ENCODE assay signal across 21 cellular contexts in genomic region chr16:86595983-86596605, GRCh38. TPM values are rescaled to one million over a fixed set of nuclear protein-coding genes. Genes with fewer than 3 reads are reported as not detected.
DNase-seq lines count a peak whose midpoint lies in the region; ATAC-seq, FAIRE-seq and TF ChIP-seq lines count a peak whose summit lies in the region.
"Had no signal": no experiment of that assay in that cellular context is flagged by ENCODE, and none has a peak within 500 bp of the region (broad histone marks: within the 10 kb centered on the region; RNA-seq: fewer than 3 reads in every experiment).

No MANE protein-coding gene starts in this region.

- H3K4me1 Mint-ChIP-seq in CD8-positive, alpha-beta T cell (ENCODE audit: low read depth): peaks cover 7% of the 10 kb centered on the region

- no peaks in the 10 kb centered on the region for H3K9me2 ChIP-seq in GM23248 (ENCODE audit: insufficient read depth)

- H3K9me1 ChIP-seq in K562 (ENCODE audit: control insufficient read depth, insufficient read depth, low read length): peaks cover under 1% of the 10 kb centered on the region

- intact Hi-C loops in K562 (cut with micrococcal nuclease): no loop called here
- intact Hi-C loops in Right ventricle myocardium inferior (cut with DNase I): no loop called here
- intact Hi-C loops in CD8-positive, alpha-beta T cell (cut with DNase I, micrococcal nuclease): no loop called here

- H3K9ac ChIP-seq in GM23248 (no peak overlapping the region), K562 (ENCODE audit: insufficient read depth in 1 of 2, low read depth in 2 of 2, low read length in 2 of 2) (no peak overlapping the region)

- POLR2A ChIA-PET in K562 (lab: Yijun Ruan, JAX): interaction anchor here (0.6 to 1.0 kb wide), 2 partner anchors 28 to 32 kb away, joined by 3 read pairs; no protein-coding TSS in a partner anchor
- POLR2A ChIA-PET in CD8-positive, alpha-beta T cell (lab: Charles Lee): no interaction called here

- no peak overlapping the region for H3K27ac ChIP-seq in GM23248
- no peak overlapping the region for H3K27ac ChIP-seq in K562 (ENCODE audit: extremely low read depth, low read depth, low read length)
- H3K27ac ChIP-seq in thoracic aorta: peak overlapping the region; percentile 87 to 94
- no peak overlapping the region for H3K27ac ChIP-seq in CD8-positive, alpha-beta T cell (ENCODE audit: low read depth, low read length)
- H3K27ac ChIP-seq: C4-2B, SJSA1 had no signal

- H3K9me3 ChIP-seq in GM23248 (ENCODE audit: low read depth) (no peaks in the 10 kb centered on the region), K562 (replicated peaks; ENCODE audit: control insufficient read depth, insufficient read depth, low read depth, low read length) (no peaks in the 10 kb centered on the region), thoracic aorta (no peaks in the 10 kb centered on the region)
- H3K9me3 ChIP-seq in CD8-positive, alpha-beta T cell (ENCODE audit: low read length): no peaks in the 10 kb centered on the region
- H3K9me3 ChIP-seq: SJSA1 had no signal

- H3K4me2 ChIP-seq in GM23248 (ENCODE audit: unreplicated experiment): no peak overlapping the region
- no peak overlapping the region for H3K4me2 ChIP-seq in K562 (ENCODE audit: insufficient read depth, low read length)

- no peak overlapping the region for H3K27ac Mint-ChIP-seq in CD8-positive, alpha-beta T cell
- H3K27ac Mint-ChIP-seq: H9 had no signal

- H3F3A ChIP-seq in GM23248 (ENCODE audit: insufficient read depth): peaks cover 14% of the 10 kb centered on the region

- in situ Hi-C loops in GM23248 (cut with MboI) (no loop called here), K562 (cut with MboI) (no loop called here)

- 69 to 70% methylated on average over 10 of the region's 10 CpGs for WGBS in GM23248 (ENCODE audit: low coverage in 1 of 2, low lambda C conversion rate in 2 of 2, missing lambda C conversion rate in 2 of 2), 2 experiments
- WGBS in K562 (ENCODE audit: insufficient coverage, low coverage, missing lambda C conversion rate): 0% methylated on average over 10 of the region's 10 CpGs

- no peak overlapping the region for H3K4me3 Mint-ChIP-seq in CD8-positive, alpha-beta T cell
- H3K4me3 Mint-ChIP-seq: H9 had no signal

- DNase-seq in GM23248 (peak; percentile 49), M059J (ENCODE audit: low read depth) (peak; percentile 57), K562 (ENCODE audit: extremely low read depth in 1 of 4, low spot score in 3 of 4) (no peak), thoracic aorta (ENCODE audit: low spot score) (no peak), SKM-1 treated with dmso at 0.1 percent for 144 hours (lab: John Stamatoyannopoulos, UW; ENCODE audit: unreplicated experiment) (no peak), Right ventricle myocardium inferior (ENCODE audit: missing footprints) (no peak), SIG-M5 treated with dmso at 0.1 percent for 504 hours (lab: John Stamatoyannopoulos, UW; ENCODE audit: unreplicated experiment) (no peak)
- no peak for DNase-seq in CD8-positive, alpha-beta T cell
- DNase-seq: H9, KG1, NCI-H1105, NCI-H146, NCI-H2029 treated with DMSO at 0.1 percent for 48 hours, NCI-H345, NCI-H524 treated with DMSO at 0.1 percent for 48 hours, NCI-H82, SW 1271 had no signal

- H2AFZ ChIP-seq in GM23248 (no peak overlapping the region), K562 (ENCODE audit: low read depth, low read length) (no peak overlapping the region)

- TF ChIP-seq POLR2A in K562 (conservative IDR thresholded peaks at IDR 0.05): no peak

- no TSS peak for BruUV-seq in K562 (replicated peaks; lab: Mats Ljungman, UMichigan)

- ATAC-seq in K562 (no peak), thoracic aorta (ENCODE audit: insufficient number of reproducible peaks, low FRiP score, low read depth) (no peak), Right ventricle myocardium inferior (no peak)
- ATAC-seq in CD8-positive, alpha-beta T cell: no peak
- ATAC-seq: GM12878, Panc1 had no signal

- TF ChIP-seq CTCF in K562 (IDR thresholded peaks at IDR 0.05 in 2 of 3, conservative IDR thresholded peaks at IDR 0.05 in 1 of 3; ENCODE audit: insufficient read depth in 2 of 3, low read depth in 1 of 3, low read length in 3 of 3): no peak
- no peak for TF ChIP-seq CTCF in thoracic aorta (IDR thresholded peaks at IDR 0.05)
- no peak for TF ChIP-seq CTCF in CD8-positive, alpha-beta T cell (IDR thresholded peaks at IDR 0.05)

- H3K79me2 ChIP-seq in GM23248 (ENCODE audit: insufficient read depth) (no peaks in the 10 kb centered on the region), K562 (ENCODE audit: control insufficient read depth, insufficient read depth, low read length) (no peaks in the 10 kb centered on the region)

- no peaks in the 10 kb centered on the region for H3K36me3 Mint-ChIP-seq in CD8-positive, alpha-beta T cell

- FAIRE-seq in K562 (lab: Jason Lieb, UNC): no peak
- FAIRE-seq: GM12878 had no signal

- peaks cover 31% of the 10 kb centered on the region for H3K27me3 Mint-ChIP-seq in CD8-positive, alpha-beta T cell (ENCODE audit: low read depth)

- H3K36me3 ChIP-seq in GM23248 (ENCODE audit: low read depth) (no peaks in the 10 kb centered on the region), K562 (ENCODE audit: control insufficient read depth, insufficient read depth, low read length) (no peaks in the 10 kb centered on the region), thoracic aorta (no peaks in the 10 kb centered on the region)
- H3K36me3 ChIP-seq in CD8-positive, alpha-beta T cell (ENCODE audit: insufficient read depth, low read length): no peaks in the 10 kb centered on the region
- H3K36me3 ChIP-seq: SJSA1 had no signal

- no peaks in the 10 kb centered on the region for H3K9me3 Mint-ChIP-seq in CD8-positive, alpha-beta T cell
- H3K9me3 Mint-ChIP-seq: H9 had no signal

- H3K4me1 ChIP-seq in GM23248 (ENCODE audit: insufficient read depth): peaks cover 17% of the 10 kb centered on the region
- H3K4me1 ChIP-seq in K562 (replicated peaks in 1 of 2; ENCODE audit: control insufficient read depth in 2 of 2, insufficient read depth in 2 of 2, low read length in 2 of 2): no peaks in the 10 kb centered on the region
- peaks cover 36 to 95% of the 10 kb centered on the region in 2 donors for H3K4me1 ChIP-seq in thoracic aorta (ENCODE audit: control insufficient read depth in 1 of 2, low read depth in 2 of 2)
- peaks cover 3% of the 10 kb centered on the region for H3K4me1 ChIP-seq in CD8-positive, alpha-beta T cell (ENCODE audit: insufficient read depth, low read length)

- TF ChIP-seq EP300 in K562 (IDR thresholded peaks at IDR 0.05; ENCODE audit: low read length): no peak

- no peaks in the 10 kb centered on the region for H4K20me1 ChIP-seq in GM23248 (ENCODE audit: insufficient read depth)
- H4K20me1 ChIP-seq in K562 (replicated peaks; ENCODE audit: control insufficient read depth, insufficient read depth, low read length): no peaks in the 10 kb centered on the region

- CTCF ChIA-PET in K562 (lab: Yijun Ruan, JAX; ENCODE audit: low intra/inter-chr PET ratio): no interaction called here
- CTCF ChIA-PET in CD8-positive, alpha-beta T cell (lab: Charles Lee): no interaction called here

- H3K27me3 ChIP-seq in GM23248 (replicated peaks; ENCODE audit: insufficient read depth) (no peaks in the 10 kb centered on the region), K562 (ENCODE audit: control insufficient read depth in 2 of 2, insufficient read depth in 2 of 2, low read length in 2 of 2) (peaks cover 17 to 57% of the 10 kb centered on the region in 2 experiments), thoracic aorta (replicated peaks; ENCODE audit: insufficient read depth) (no peaks in the 10 kb centered on the region)
- H3K27me3 ChIP-seq in CD8-positive, alpha-beta T cell (ENCODE audit: insufficient read depth, low read length): no peaks in the 10 kb centered on the region
- H3K27me3 ChIP-seq: SJSA1 had no signal

- H3K4me3 ChIP-seq in GM23248: no peak overlapping the region
- H3K4me3 ChIP-seq in K562: no peak overlapping the region
- no peak overlapping the region for H3K4me3 ChIP-seq in thoracic aorta
- no peak overlapping the region for H3K4me3 ChIP-seq in CD8-positive, alpha-beta T cell (ENCODE audit: low read depth, low read length)
- H3K4me3 ChIP-seq: GM12878, SJSA1 had no signal

- no peak for TF ChIP-seq RAD21 in K562 (CRISPR knock-in tag; conservative IDR thresholded peaks at IDR 0.05 in 1 of 2, IDR thresholded peaks at IDR 0.05 in 1 of 2)

RNA-seq across cellular contexts. Expression of gene FOXL1, which starts 17.7 kb away (rescaled TPM):
- 13.0 and 14.5 TPM in 2 replicates for total RNA-seq in GM23248 (2014; rRNA removed; shearing (Covaris generic))
- polyA plus RNA-seq in GM23248 (2016; fragmentation: Nextera tagmentation; extraction: Ambion mirVana) (4.7 and 4.9 TPM in 2 replicates), K562 (2011; rRNA removed) (not detected in 2 replicates), K562 (2014; fragmentation: Illumina TruSeq; extraction: Trizol) (not detected in 2 replicates), K562 (2014; fragmentation: Nextera tagmentation; extraction: Ambion mirVana) (not detected), K562 (2014; rRNA removed) (not detected in 2 replicates)
- 4.1 and 4.2 TPM in 2 replicates for total RNA-seq in M059J (2014; rRNA removed; shearing (Covaris generic))
- total RNA-seq in K562 (2011; cell fraction: chromatin; rRNA removed; ENCODE audit: low replicate concordance): not detected in 2 replicates
- not detected in 2 replicates for total RNA-seq in K562 (2011; cell fraction: nucleolus; rRNA removed)
- not detected in 2 replicates for total RNA-seq in K562 (2011; cell fraction: nucleoplasm; rRNA removed)
- total RNA-seq in K562 (2014; rRNA removed) (not detected in 2 replicates), K562 (2014; rRNA removed; fragmentation: Illumina TruSeq; extraction: Trizol) (not detected in 2 replicates), K562 (2015; rRNA removed; fragmentation: Illumina TruSeq; extraction: Trizol) (not detected in 2 replicates), K562 (2021) (not detected in 2 replicates), thoracic aorta (10 to 100 TPM; 52.1 to 52.8 TPM), Right ventricle myocardium inferior (0.60 TPM)
- polyA plus RNA-seq in K562 (2011; cell fraction: cytosol; rRNA removed): not detected in 2 replicates
- not detected in 2 replicates for polyA plus RNA-seq in K562 (2011; cell fraction: nucleus; rRNA removed)
- not detected in 2 replicates for polyA plus RNA-seq in K562 (2012)
- polyA minus RNA-seq in K562 (2011; rRNA and poly(A)+ RNA removed): not detected in 2 replicates
- polyA minus RNA-seq in K562 (2011; cell fraction: cytosol; rRNA and poly(A)+ RNA removed): 0.36 TPM in 1 of 2 replicates, not detected in the other
- polyA minus RNA-seq in K562 (2011; cell fraction: nucleus; rRNA and poly(A)+ RNA removed): 0.13 TPM in 1 of 2 replicates, not detected in the other
- total RNA-seq in CD8-positive, alpha-beta T cell: under 1 TPM in 1 of 2 experiments, not detected in 1; 0.11 TPM
- total RNA-seq: GM12878 had no signal

RNA-seq across cellular contexts. Expression of gene FOXC2, which starts 29.5 kb away (rescaled TPM):
- 0.51 and 1.2 TPM in 2 replicates for total RNA-seq in GM23248 (2014; rRNA removed; shearing (Covaris generic))
- 2.5 and 3.0 TPM in 2 replicates for polyA plus RNA-seq in GM23248 (2016; fragmentation: Nextera tagmentation; extraction: Ambion mirVana)
- 0.49 and 2.0 TPM in 2 replicates for total RNA-seq in M059J (2014; rRNA removed; shearing (Covaris generic))
- not detected in 2 replicates for total RNA-seq in K562 (2011; cell fraction: chromatin; rRNA removed; ENCODE audit: low replicate concordance)
- total RNA-seq in K562 (2011; cell fraction: nucleolus; rRNA removed): not detected in 2 replicates
- not detected in 2 replicates for total RNA-seq in K562 (2011; cell fraction: nucleoplasm; rRNA removed)
- total RNA-seq in K562 (2014; rRNA removed): not detected in 2 replicates
- total RNA-seq in K562 (2014; rRNA removed; fragmentation: Illumina TruSeq; extraction: Trizol): not detected in 2 replicates
- not detected in 2 replicates for total RNA-seq in K562 (2015; rRNA removed; fragmentation: Illumina TruSeq; extraction: Trizol)
- total RNA-seq in K562 (2021): 0.11 TPM in 2 replicates
- not detected in 2 replicates for polyA plus RNA-seq in K562 (2011; rRNA removed)
- not detected in 2 replicates for polyA plus RNA-seq in K562 (2011; cell fraction: cytosol; rRNA removed)
- 0.13 TPM in 1 of 2 replicates, not detected in the other for polyA plus RNA-seq in K562 (2011; cell fraction: nucleus; rRNA removed)
- polyA plus RNA-seq in K562 (2012): 0.10 TPM in 1 of 2 replicates, not detected in the other
- not detected in 2 replicates for polyA plus RNA-seq in K562 (2014; fragmentation: Illumina TruSeq; extraction: Trizol)
- under 1 TPM; 0.01 to 0.08 TPM for polyA plus RNA-seq in K562 (2014; fragmentation: Nextera tagmentation; extraction: Ambion mirVana)
- 0.11 and 0.13 TPM in 2 replicates for polyA plus RNA-seq in K562 (2014; rRNA removed)
- polyA minus RNA-seq in K562 (2011; rRNA and poly(A)+ RNA removed): not detected in 2 replicates
- not detected in 2 replicates for polyA minus RNA-seq in K562 (2011; cell fraction: cytosol; rRNA and poly(A)+ RNA removed)
- not detected in 2 replicates for polyA minus RNA-seq in K562 (2011; cell fraction: nucleus; rRNA and poly(A)+ RNA removed)
- total RNA-seq in thoracic aorta: 10 to 100 TPM; 54.5 to 60.7 TPM
- total RNA-seq in Right ventricle myocardium inferior: 1.4 TPM
- total RNA-seq in CD8-positive, alpha-beta T cell: under 1 TPM in 1 of 2 experiments, not detected in 1; 0.16 TPM
- total RNA-seq: GM12878, H9 had no signal
- polyA plus RNA-seq: GM12878 had no signal

RNA-seq across cellular contexts. Expression of gene MTHFSD, which starts 41.1 kb away (rescaled TPM):
- 12.9 and 14.0 TPM in 2 replicates for total RNA-seq in GM23248 (2014; rRNA removed; shearing (Covaris generic))
- polyA plus RNA-seq in GM23248 (2016; fragmentation: Nextera tagmentation; extraction: Ambion mirVana): 12.4 and 14.0 TPM in 2 replicates
- total RNA-seq in M059J (2014; rRNA removed; shearing (Covaris generic)): 9.6 and 18.3 TPM in 2 replicates
- 57.7 and 74.7 TPM in 2 replicates for total RNA-seq in K562 (2011; cell fraction: chromatin; rRNA removed; ENCODE audit: low replicate concordance)
- total RNA-seq in K562 (2011; cell fraction: nucleolus; rRNA removed): 49.7 and 59.5 TPM in 2 replicates
- 52.7 and 56.3 TPM in 2 replicates for total RNA-seq in K562 (2011; cell fraction: nucleoplasm; rRNA removed)
- total RNA-seq in K562 (2014; rRNA removed): 8.3 and 8.7 TPM in 2 replicates
- 12.0 and 12.8 TPM in 2 replicates for total RNA-seq in K562 (2014; rRNA removed; fragmentation: Illumina TruSeq; extraction: Trizol)
- 15.2 and 16.0 TPM in 2 replicates for total RNA-seq in K562 (2015; rRNA removed; fragmentation: Illumina TruSeq; extraction: Trizol)
- total RNA-seq in K562 (2021): 17.8 and 20.2 TPM in 2 replicates
- 12.8 and 13.9 TPM in 2 replicates for polyA plus RNA-seq in K562 (2011; rRNA removed)
- polyA plus RNA-seq in K562 (2011; cell fraction: cytosol; rRNA removed): 10.5 and 11.6 TPM in 2 replicates
- 61.4 and 78.3 TPM in 2 replicates for polyA plus RNA-seq in K562 (2011; cell fraction: nucleus; rRNA removed)
- 9.5 and 10.0 TPM in 2 replicates for polyA plus RNA-seq in K562 (2012)
- 16.0 and 16.3 TPM in 2 replicates for polyA plus RNA-seq in K562 (2014; fragmentation: Illumina TruSeq; extraction: Trizol)
- polyA plus RNA-seq in K562 (2014; fragmentation: Nextera tagmentation; extraction: Ambion mirVana): 1 to 10 TPM; 3.2 to 3.5 TPM
- polyA plus RNA-seq in K562 (2014; rRNA removed): 8.7 and 10.6 TPM in 2 replicates
- polyA minus RNA-seq in K562 (2011; rRNA and poly(A)+ RNA removed): 22.0 and 22.3 TPM in 2 replicates
- polyA minus RNA-seq in K562 (2011; cell fraction: cytosol; rRNA and poly(A)+ RNA removed): 8.3 and 11.0 TPM in 2 replicates
- 57.9 and 75.6 TPM in 2 replicates for polyA minus RNA-seq in K562 (2011; cell fraction: nucleus; rRNA and poly(A)+ RNA removed)
- 10 to 100 TPM; 25.0 to 30.8 TPM for total RNA-seq in thoracic aorta
- total RNA-seq in Right ventricle myocardium inferior: 10.0 TPM
- total RNA-seq in CD8-positive, alpha-beta T cell: 1 to 10 TPM; 6.2 to 7.8 TPM

Comparison
In these comparisons a context has a peak if more than half of its experiments do, and no peak if none do; other contexts are left out.
1. DNase-seq: peak in GM23248 (single experiment) and M059J (single experiment); none in K562 (0 of 4), thoracic aorta (single experiment), SKM-1 treated with dmso at 0.1 percent for 144 hours (single experiment), Right ventricle myocardium inferior (single experiment), CD8-positive, alpha-beta T cell (0 of 7) and SIG-M5 treated with dmso at 0.1 percent for 504 hours (single experiment).
2. H3K27ac ChIP-seq: peak in thoracic aorta (2 of 2); none in GM23248 (single experiment), K562 (single experiment) and CD8-positive, alpha-beta T cell (single experiment).
3. RNA of gene FOXC2, which starts 29.5 kb away (total RNA-seq): 54.5 to 60.7 TPM in thoracic aorta; 0.49 to 2.0 TPM in M059J, 1.4 TPM in Right ventricle myocardium inferior (single experiment), 0.51 to 1.2 TPM in GM23248, 0.16 TPM in CD8-positive, alpha-beta T cell and 0.11 TPM in K562; every median in the first group is over 10 times any median in the second.